9 cellular contexts compared by ENCODE assay signal in the genomic region with DNA sequence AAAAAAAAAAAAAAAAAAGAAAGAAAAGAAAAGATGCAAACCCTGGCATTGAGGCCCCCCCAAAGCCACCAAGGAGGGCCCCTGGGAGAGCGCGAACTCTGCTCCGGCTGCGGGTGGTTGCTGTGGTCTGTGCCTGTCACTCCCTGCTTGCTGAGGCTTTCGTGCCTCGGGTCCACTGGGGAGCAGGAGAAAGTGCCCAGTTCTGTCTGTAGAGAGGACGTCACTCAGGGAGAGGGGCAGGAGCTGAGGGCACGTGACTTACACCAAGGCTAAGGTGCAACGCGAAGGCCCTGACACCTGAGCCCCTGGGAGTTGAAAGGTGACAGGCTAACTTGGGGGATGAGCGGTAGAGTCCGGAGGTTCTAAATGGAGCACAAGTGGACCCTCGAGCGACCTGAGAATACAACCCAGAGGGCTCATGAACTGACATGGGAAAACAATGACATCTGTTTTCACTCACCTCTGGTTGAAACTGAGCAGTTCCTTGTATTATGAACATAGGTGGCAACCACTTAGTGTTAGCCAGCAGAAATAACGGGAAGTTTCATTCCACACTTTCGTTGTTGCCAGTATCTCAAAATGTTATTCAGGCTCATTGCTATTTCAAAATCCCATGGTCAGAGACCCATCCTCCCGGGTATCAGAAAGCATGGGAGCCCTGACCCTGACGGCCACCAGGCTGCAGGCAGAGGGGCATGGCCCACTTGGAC.
DNase-seq lines count a peak whose midpoint lies in the region; ATAC-seq and TF ChIP-seq lines count a peak whose summit lies in the region.
"Had no signal": no experiment of that assay in that cellular context is flagged by ENCODE, and none has a peak within 500 bp of the region (broad histone marks: within the 10 kb centered on the region; RNA-seq: fewer than 3 reads in every experiment).

No MANE protein-coding gene starts in this region.

- TF ChIP-seq CTCF in liver (IDR thresholded peaks at IDR 0.05; ENCODE audit: low read depth, low read length, missing input control): no peak
- no peak for TF ChIP-seq CTCF in thyroid gland (IDR thresholded peaks at IDR 0.05)

- intact Hi-C loops in thyroid gland (cut with DNase I): no loop called here

- DNase-seq in SJSA1 (ENCODE audit: low read depth in 1 of 2, low spot score in 2 of 2) (peak in 1 of 2 experiments; percentile 66), MG63 (no peak), thyroid gland (no peak), NCI-H187 treated with DMSO at 0.1 percent for 48 hours (lab: John Stamatoyannopoulos, UW) (no peak)

- H3K4me1 ChIP-seq in SJSA1 (replicated peaks): peaks cover 33% of the 10 kb centered on the region
- H3K4me1 ChIP-seq in liver (ENCODE audit: control insufficient read depth in 4 of 4, insufficient read depth in 4 of 4, low read length in 3 of 4): peaks cover 0 to 8% (median 2%) of the 10 kb centered on the region in 4 donors
- no peaks in the 10 kb centered on the region for H3K4me1 ChIP-seq in thyroid gland

- TF ChIP-seq POLR2A in thyroid gland (IDR thresholded peaks at IDR 0.05): no peak

- WGBS in liver: 81% methylated on average over 18 of the region's 18 CpGs
- WGBS in thyroid gland, 2 donors: 63 to 70% methylated on average over 18 of the region's 18 CpGs

- H3K9ac ChIP-seq in liver (ENCODE audit: low read depth in 1 of 2, low read length in 2 of 2): no peak overlapping the region

- peak; percentile 23 for ATAC-seq in GM18861 (IDR thresholded peaks at IDR 0.05; ENCODE audit: unreplicated experiment)
- ATAC-seq in HG02759 (IDR thresholded peaks at IDR 0.05; ENCODE audit: unreplicated experiment): peak; percentile 29
- ATAC-seq in HG02973 (IDR thresholded peaks at IDR 0.05; ENCODE audit: unreplicated experiment): no peak

- H3K36me3 ChIP-seq in SJSA1 (no peaks in the 10 kb centered on the region), liver (ENCODE audit: control insufficient read depth in 4 of 4, insufficient read depth in 3 of 4, low read depth in 1 of 4, low read length in 3 of 4) (no peaks in the 10 kb centered on the region), MG63 (no peaks in the 10 kb centered on the region), thyroid gland (no peaks in the 10 kb centered on the region)

- H3K4me3 ChIP-seq in SJSA1 (no peak overlapping the region; the same call in 1 of the 2 replicates), liver (ENCODE audit: low read depth in 1 of 3, low read length in 3 of 3) (no peak overlapping the region), MG63 (no peak overlapping the region), thyroid gland (replicated peaks in 1 of 3) (no peak overlapping the region)
- H3K4me3 ChIP-seq: lung had no signal

- H3K27me3 ChIP-seq in SJSA1 (replicated peaks) (0 out of 2 replicates have a peak, but pooled peaks cover 3% of the 10 kb centered on the region), liver (ENCODE audit: control insufficient read depth in 4 of 4, insufficient read depth in 4 of 4, low read length in 3 of 4) (no peaks in the 10 kb centered on the region), MG63 (no peaks in the 10 kb centered on the region), thyroid gland (no peaks in the 10 kb centered on the region)

- H3K9me3 ChIP-seq in SJSA1 (replicated peaks): peaks cover 4% of the 10 kb centered on the region; the same call in 1 of the 2 replicates
- H3K9me3 ChIP-seq in liver (ENCODE audit: control insufficient read depth in 4 of 4, low read length in 3 of 4): no peaks in the 10 kb centered on the region
- H3K9me3 ChIP-seq in MG63: no peaks in the 10 kb centered on the region
- no peaks in the 10 kb centered on the region for H3K9me3 ChIP-seq in thyroid gland

- H3K27ac ChIP-seq in SJSA1: peak overlapping the region; percentile 76
- peak overlapping the region; percentile 68 to 74 for H3K27ac ChIP-seq in liver (ENCODE audit: low read depth in 1 of 2, low read length in 2 of 2)
- peak overlapping the region in 1 of 3 donors; percentile 28 for H3K27ac ChIP-seq in thyroid gland

- no peak for TF ChIP-seq RAD21 in liver (IDR thresholded peaks at IDR 0.05)

TF ChIP-seq in liver, 16 proteins besides CTCF, POLR2A, EP300 and RAD21:
- TF ChIP-seq FOXA1 (IDR thresholded peaks at IDR 0.05): no peak
- no peak for TF ChIP-seq HNF4A (conservative IDR thresholded peaks at IDR 0.05)
- no peak for TF ChIP-seq YY1 (IDR thresholded peaks at IDR 0.05)
- TF ChIP-seq RXRA (IDR thresholded peaks at IDR 0.05): no peak
- TF ChIP-seq FOXA2 (IDR thresholded peaks at IDR 0.05): no peak
- TF ChIP-seq, protein P1, sequence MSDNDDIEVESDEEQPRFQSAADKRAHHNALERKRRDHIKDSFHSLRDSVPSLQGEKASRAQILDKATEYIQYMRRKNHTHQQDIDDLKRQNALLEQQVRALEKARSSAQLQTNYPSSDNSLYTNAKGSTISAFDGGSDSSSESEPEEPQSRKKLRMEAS (IDR thresholded peaks at IDR 0.05): no peak
- TF ChIP-seq, protein P2, sequence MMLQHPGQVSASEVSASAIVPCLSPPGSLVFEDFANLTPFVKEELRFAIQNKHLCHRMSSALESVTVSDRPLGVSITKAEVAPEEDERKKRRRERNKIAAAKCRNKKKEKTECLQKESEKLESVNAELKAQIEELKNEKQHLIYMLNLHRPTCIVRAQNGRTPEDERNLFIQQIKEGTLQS (IDR thresholded peaks at IDR 0.05): no peak
- TF ChIP-seq, protein P3, sequence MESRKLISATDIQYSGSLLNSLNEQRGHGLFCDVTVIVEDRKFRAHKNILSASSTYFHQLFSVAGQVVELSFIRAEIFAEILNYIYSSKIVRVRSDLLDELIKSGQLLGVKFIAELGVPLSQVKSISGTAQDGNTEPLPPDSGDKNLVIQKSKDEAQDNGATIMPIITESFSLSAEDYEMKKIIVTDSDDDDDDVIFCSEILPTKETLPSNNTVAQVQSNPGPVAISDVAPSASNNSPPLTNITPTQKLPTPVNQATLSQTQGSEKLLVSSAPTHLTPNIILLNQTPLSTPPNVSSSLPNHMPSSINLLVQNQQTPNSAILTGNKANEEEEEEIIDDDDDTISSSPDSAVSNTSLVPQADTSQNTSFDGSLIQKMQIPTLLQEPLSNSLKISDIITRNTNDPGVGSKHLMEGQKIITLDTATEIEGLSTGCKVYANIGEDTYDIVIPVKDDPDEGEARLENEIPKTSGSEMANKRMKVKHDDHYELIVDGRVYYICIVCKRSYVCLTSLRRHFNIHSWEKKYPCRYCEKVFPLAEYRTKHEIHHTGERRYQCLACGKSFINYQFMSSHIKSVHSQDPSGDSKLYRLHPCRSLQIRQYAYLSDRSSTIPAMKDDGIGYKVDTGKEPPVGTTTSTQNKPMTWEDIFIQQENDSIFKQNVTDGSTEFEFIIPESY (IDR thresholded peaks at IDR 0.05): no peak
- TF ChIP-seq SP1 (IDR thresholded peaks at IDR 0.05): no peak
- no peak for TF ChIP-seq EGR1 (IDR thresholded peaks at IDR 0.05; ENCODE audit: low read depth in 2 of 2)
- TF ChIP-seq, protein P4, sequence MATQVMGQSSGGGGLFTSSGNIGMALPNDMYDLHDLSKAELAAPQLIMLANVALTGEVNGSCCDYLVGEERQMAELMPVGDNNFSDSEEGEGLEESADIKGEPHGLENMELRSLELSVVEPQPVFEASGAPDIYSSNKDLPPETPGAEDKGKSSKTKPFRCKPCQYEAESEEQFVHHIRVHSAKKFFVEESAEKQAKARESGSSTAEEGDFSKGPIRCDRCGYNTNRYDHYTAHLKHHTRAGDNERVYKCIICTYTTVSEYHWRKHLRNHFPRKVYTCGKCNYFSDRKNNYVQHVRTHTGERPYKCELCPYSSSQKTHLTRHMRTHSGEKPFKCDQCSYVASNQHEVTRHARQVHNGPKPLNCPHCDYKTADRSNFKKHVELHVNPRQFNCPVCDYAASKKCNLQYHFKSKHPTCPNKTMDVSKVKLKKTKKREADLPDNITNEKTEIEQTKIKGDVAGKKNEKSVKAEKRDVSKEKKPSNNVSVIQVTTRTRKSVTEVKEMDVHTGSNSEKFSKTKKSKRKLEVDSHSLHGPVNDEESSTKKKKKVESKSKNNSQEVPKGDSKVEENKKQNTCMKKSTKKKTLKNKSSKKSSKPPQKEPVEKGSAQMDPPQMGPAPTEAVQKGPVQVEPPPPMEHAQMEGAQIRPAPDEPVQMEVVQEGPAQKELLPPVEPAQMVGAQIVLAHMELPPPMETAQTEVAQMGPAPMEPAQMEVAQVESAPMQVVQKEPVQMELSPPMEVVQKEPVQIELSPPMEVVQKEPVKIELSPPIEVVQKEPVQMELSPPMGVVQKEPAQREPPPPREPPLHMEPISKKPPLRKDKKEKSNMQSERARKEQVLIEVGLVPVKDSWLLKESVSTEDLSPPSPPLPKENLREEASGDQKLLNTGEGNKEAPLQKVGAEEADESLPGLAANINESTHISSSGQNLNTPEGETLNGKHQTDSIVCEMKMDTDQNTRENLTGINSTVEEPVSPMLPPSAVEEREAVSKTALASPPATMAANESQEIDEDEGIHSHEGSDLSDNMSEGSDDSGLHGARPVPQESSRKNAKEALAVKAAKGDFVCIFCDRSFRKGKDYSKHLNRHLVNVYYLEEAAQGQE (IDR thresholded peaks at IDR 0.05): no peak
- TF ChIP-seq GABPA (IDR thresholded peaks at IDR 0.05 in 1 of 2, conservative IDR thresholded peaks at IDR 0.05 in 1 of 2): no peak
- no peak for TF ChIP-seq HNF4G (IDR thresholded peaks at IDR 0.05)
